In the genomic region with DNA sequence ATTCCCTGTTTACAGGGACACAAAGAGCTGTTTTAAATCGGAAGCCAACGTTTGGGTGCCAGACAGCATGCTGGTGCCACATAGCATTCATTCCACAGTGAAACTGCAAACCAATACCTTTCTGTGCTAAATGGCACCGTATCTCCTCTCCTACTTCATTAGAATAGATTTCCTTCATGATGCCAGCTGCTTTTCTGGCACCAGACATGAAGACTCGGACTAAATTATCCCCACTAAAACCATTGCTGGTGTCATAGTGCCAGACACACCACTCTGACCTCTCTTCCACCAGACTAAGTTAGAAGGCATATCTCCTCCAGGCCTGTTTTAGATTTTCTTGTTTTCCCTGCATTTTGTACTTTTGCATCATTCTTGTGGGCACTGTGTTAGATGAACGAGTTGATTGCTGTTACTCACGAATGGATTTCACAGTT, we compare ENCODE assay signal across 23 cellular contexts.
DNase-seq lines count a peak whose midpoint lies in the region; ATAC-seq and TF ChIP-seq lines count a peak whose summit lies in the region.
"Had no signal": no experiment of that assay in that cellular context is flagged by ENCODE, and none has a peak within 500 bp of the region (broad histone marks: within the 10 kb centered on the region; RNA-seq: fewer than 3 reads in every experiment).

No MANE protein-coding gene starts in this region.

- intact Hi-C loops in IMR-90 (cut with micrococcal nuclease) = no loop called here
- intact Hi-C loops in left ventricle myocardium inferior (cut with micrococcal nuclease) = no loop called here

- H2BK120ac ChIP-seq in IMR-90 (ENCODE audit: low read depth, low read length) = no peak overlapping the region

- H2AK9ac ChIP-seq in IMR-90 (replicated peaks; ENCODE audit: low read depth, low read length, poor library complexity) = no peak overlapping the region

- no peak for TF ChIP-seq RAD21 in IMR-90 (IDR thresholded peaks at IDR 0.05; ENCODE audit: low read length)

- no peak for TF ChIP-seq POLR2A in IMR-90 (IDR thresholded peaks at IDR 0.05; ENCODE audit: low read depth, low read length)

- POLR2A ChIA-PET in IMR-90 (lab: Charles Lee; ENCODE audit: unreplicated experiment) = no interaction called here

- in situ Hi-C loops in IMR-90 (cut with MboI; ENCODE audit: low sequenced_read_pairs) = no loop called here

- H3K14ac ChIP-seq in IMR-90 (replicated peaks; ENCODE audit: low read depth, low read length) = no peak overlapping the region

- no peak overlapping the region for H4K5ac ChIP-seq in IMR-90 (ENCODE audit: low read depth, low read length)

- H4K8ac ChIP-seq in IMR-90 (ENCODE audit: low read depth in 2 of 2, low read length in 2 of 2) = no peak overlapping the region

- no peak for TF ChIP-seq CTCF in IMR-90 (conservative IDR thresholded peaks at IDR 0.05; ENCODE audit: low read depth, low read length)
- TF ChIP-seq CTCF in left ventricle myocardium inferior (IDR thresholded peaks at IDR 0.05; ENCODE audit: borderline replicate concordance) = no peak
- no peak for TF ChIP-seq CTCF in parathyroid adenoma (IDR thresholded peaks at IDR 0.05)

- DNase-seq in IMR-90 = no peak
- peak; percentile 16 for DNase-seq in adipocyte (ENCODE audit: low read depth)
- DNase-seq in left ventricle myocardium inferior = no peak
- DNase-seq in central memory CD4-positive, alpha-beta T cell = no peak
- DNase-seq: activated CD4-positive, CD25-positive, alpha-beta regulatory T cell; activated CD8-positive, alpha-beta memory T cell treated with anti-CD3 and anti-CD28 coated beads for 24 hours; activated naive CD8-positive, alpha-beta T cell treated with anti-CD3 and anti-CD28 coated beads for 36 hours; Calu3; dermis blood vessel endothelial cell; mesenchymal stem cell; MG63; NCI-H187; NCI-H510A; SHP77 treated with DMSO at 0.1 percent for 48 hours; stimulated activated CD4-positive, alpha-beta T cell treated with anti-CD3 and anti-CD28 coated beads, Interleukin-15, amount 100 ng/mL, for 24 hours; T-helper 17 cell had no signal

- H3K36me3 ChIP-seq in IMR-90 (ENCODE audit: control insufficient read depth, insufficient read depth, low read length) (no peaks in the 10 kb centered on the region), adipocyte (ENCODE audit: control insufficient read depth, insufficient read depth, low read length, severe bottlenecking) (no peaks in the 10 kb centered on the region), left ventricle myocardium inferior (no peaks in the 10 kb centered on the region), parathyroid adenoma (ENCODE audit: control insufficient read depth, insufficient read depth, low read length) (no peaks in the 10 kb centered on the region)
- H3K36me3 ChIP-seq: breast epithelium, MG63, thoracic aorta had no signal

- peaks cover 4% of the 10 kb centered on the region for H3K4me1 ChIP-seq in IMR-90 (ENCODE audit: control insufficient read depth, insufficient read depth, low read length)
- H3K4me1 ChIP-seq in adipocyte (ENCODE audit: control insufficient read depth, insufficient read depth, low read length) = peaks cover 7% of the 10 kb centered on the region
- H3K4me1 ChIP-seq in left ventricle myocardium inferior = peaks cover 10% of the 10 kb centered on the region
- H3K4me1 ChIP-seq in parathyroid adenoma = no peaks in the 10 kb centered on the region
- H3K4me1 ChIP-seq: breast epithelium had no signal

- no TSS peak for BruUV-seq in IMR-90 (replicated peaks; lab: Mats Ljungman, UMichigan)

- H3K4me2 ChIP-seq in IMR-90 (ENCODE audit: low read depth, low read length) (no peak overlapping the region), parathyroid adenoma (ENCODE audit: low read length) (no peak overlapping the region)

- no peak overlapping the region for H3K9ac ChIP-seq in IMR-90 (ENCODE audit: low read depth, low read length)
- H3K9ac ChIP-seq in adipocyte (ENCODE audit: low read length) = no peak overlapping the region
- H3K9ac ChIP-seq in parathyroid adenoma = no peak overlapping the region

- ATAC-seq in IMR-90 (ENCODE audit: low read depth) (no peak), GM21825 (IDR thresholded peaks at IDR 0.05; ENCODE audit: unreplicated experiment) (no peak), HG02870 (IDR thresholded peaks at IDR 0.05; ENCODE audit: unreplicated experiment) (no peak), GM18861 (IDR thresholded peaks at IDR 0.05; ENCODE audit: unreplicated experiment) (no peak)
- ATAC-seq: stimulated activated effector memory CD8-positive, alpha-beta T cell treated with anti-CD3 and anti-CD28 coated beads, Interleukin-12 subunit alpha, Interleukin-12 subunit beta, amount 100 ng/mL, for 72 hours; T-helper 17 cell had no signal

- H2AFZ ChIP-seq in IMR-90 (replicated peaks; ENCODE audit: low read length, poor library complexity) = no peak overlapping the region
- peak overlapping the region; percentile 11 for H2AFZ ChIP-seq in parathyroid adenoma

- no peak overlapping the region; the same call in 1 of the 2 replicates for H2AK5ac ChIP-seq in IMR-90 (ENCODE audit: low read depth, low read length)

- no peak overlapping the region; the same call in 1 of the 2 replicates for H3K18ac ChIP-seq in IMR-90 (ENCODE audit: low read depth, low read length)

- H2BK5ac ChIP-seq in IMR-90 (ENCODE audit: low read depth, low read length, poor library complexity, severe bottlenecking) = no peak overlapping the region

- CTCF ChIA-PET in IMR-90 (lab: Yijun Ruan, JAX) = interaction anchor here (0.6 kb wide), 1 partner anchor 30 kb away, joined by 3 read pairs; no protein-coding TSS in a partner anchor

- H3K4me3 ChIP-seq in IMR-90 (ENCODE audit: insufficient read depth, low read depth, low read length) (no peak overlapping the region), adipocyte (ENCODE audit: low read length) (no peak overlapping the region), left ventricle myocardium inferior (peak overlapping the region; percentile 23), parathyroid adenoma (ENCODE audit: low read depth, low read length) (no peak overlapping the region)
- H3K4me3 ChIP-seq: breast epithelium, MG63, thoracic aorta had no signal

- WGBS in IMR-90 (ENCODE audit: extremely low coverage in 2 of 2, insufficient read length in 1 of 2), 2 experiments = 67% methylated on average over 3 of the region's 6 CpGs; no CpG with 5 or more reads in 1 of the 2 experiments

- no peaks in the 10 kb centered on the region for H3K9me3 ChIP-seq in IMR-90 (ENCODE audit: control insufficient read depth, insufficient read depth, low read length)
- no peaks in the 10 kb centered on the region for H3K9me3 ChIP-seq in adipocyte (ENCODE audit: control insufficient read depth, low read length)
- H3K9me3 ChIP-seq in left ventricle myocardium inferior (replicated peaks) = no peaks in the 10 kb centered on the region
- no peaks in the 10 kb centered on the region for H3K9me3 ChIP-seq in parathyroid adenoma (ENCODE audit: control insufficient read depth, low read length)
- H3K9me3 ChIP-seq: breast epithelium, MG63, thoracic aorta had no signal

- dilution Hi-C loops in IMR-90 (cut with HindIII; ENCODE audit: low sequenced_read_pairs, unreplicated experiment) = no loop called here

- H3K9me1 ChIP-seq in IMR-90 (ENCODE audit: insufficient read depth, low read length) = peaks cover 6% of the 10 kb centered on the region; the same call in 1 of the 2 replicates

- H3K79me1 ChIP-seq in IMR-90 (ENCODE audit: low read depth in 1 of 2, low read length in 2 of 2) = no peaks in the 10 kb centered on the region

- H2BK20ac ChIP-seq in IMR-90 (ENCODE audit: low read depth, low read length) = 0 out of 2 replicates have a peak overlapping the region, but pooled peaks have one; percentile 5

- no peaks in the 10 kb centered on the region for H3K27me3 ChIP-seq in IMR-90 (ENCODE audit: control insufficient read depth, insufficient read depth, low read length)
- H3K27me3 ChIP-seq in adipocyte (replicated peaks; ENCODE audit: control insufficient read depth, insufficient read depth, low read length) = no peaks in the 10 kb centered on the region
- H3K27me3 ChIP-seq in left ventricle myocardium inferior (ENCODE audit: low read depth) = no peaks in the 10 kb centered on the region
- no peaks in the 10 kb centered on the region for H3K27me3 ChIP-seq in parathyroid adenoma (ENCODE audit: control insufficient read depth, insufficient read depth, low read length)
- H3K27me3 ChIP-seq: breast epithelium, MG63 had no signal

- H3K23ac ChIP-seq in IMR-90 (ENCODE audit: low read depth, low read length) = no peak overlapping the region

- H3K4ac ChIP-seq in IMR-90 (ENCODE audit: low read depth, low read length) = no peak overlapping the region

- H3K27ac ChIP-seq in IMR-90 (ENCODE audit: insufficient read depth, low read length) (no peak overlapping the region), left ventricle myocardium inferior (replicated peaks) (peak overlapping the region; percentile 62), parathyroid adenoma (no peak overlapping the region)
- H3K27ac ChIP-seq: thoracic aorta had no signal

- H3K79me2 ChIP-seq in parathyroid adenoma = no peaks in the 10 kb centered on the region

- H4K20me1 ChIP-seq in IMR-90 (ENCODE audit: insufficient read depth, low read length) = no peaks in the 10 kb centered on the region

- no peak overlapping the region for H3K56ac ChIP-seq in IMR-90 (ENCODE audit: extremely low read depth, insufficient read depth, low read length)

- no peak overlapping the region for H4K91ac ChIP-seq in IMR-90 (ENCODE audit: insufficient read depth, low read depth, low read length)

- no peak overlapping the region for H2BK15ac ChIP-seq in IMR-90 (ENCODE audit: low read depth, low read length)

TF ChIP-seq in IMR-90, 13 proteins besides CTCF, POLR2A, EP300 and RAD21 (continues in another document):
- TF ChIP-seq MAFK (IDR thresholded peaks at IDR 0.05; ENCODE audit: low read depth, low read length) (no peak), SMC3 (IDR thresholded peaks at IDR 0.05; ENCODE audit: low read depth, low read length) (no peak), MXI1 (IDR thresholded peaks at IDR 0.05; ENCODE audit: borderline replicate concordance, low read depth, low read length) (no peak), FOS (IDR thresholded peaks at IDR 0.05; ENCODE audit: low read depth, low read length) (no peak), NFE2L2 (IDR thresholded peaks at IDR 0.05; ENCODE audit: low read depth, low read length) (no peak), BHLHE40 (IDR thresholded peaks at IDR 0.05; ENCODE audit: low read depth, low read length) (no peak), CEBPB (IDR thresholded peaks at IDR 0.05; ENCODE audit: low read depth, low read length) (no peak), CHD1 (IDR thresholded peaks at IDR 0.05; ENCODE audit: low read depth, low read length) (no peak), RCOR1 (IDR thresholded peaks at IDR 0.05; ENCODE audit: insufficient replicate concordance, low read length) (no peak)
- TF ChIP-seq, protein P1, sequence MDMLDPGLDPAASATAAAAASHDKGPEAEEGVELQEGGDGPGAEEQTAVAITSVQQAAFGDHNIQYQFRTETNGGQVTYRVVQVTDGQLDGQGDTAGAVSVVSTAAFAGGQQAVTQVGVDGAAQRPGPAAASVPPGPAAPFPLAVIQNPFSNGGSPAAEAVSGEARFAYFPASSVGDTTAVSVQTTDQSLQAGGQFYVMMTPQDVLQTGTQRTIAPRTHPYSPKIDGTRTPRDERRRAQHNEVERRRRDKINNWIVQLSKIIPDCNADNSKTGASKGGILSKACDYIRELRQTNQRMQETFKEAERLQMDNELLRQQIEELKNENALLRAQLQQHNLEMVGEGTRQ (IDR thresholded peaks at IDR 0.05; ENCODE audit: low read depth, low read length) = no peak
